Comparison of ENCODE assay signal across 16 cellular contexts in genomic region chr4:88965053-88965452, GRCh38.
"Had no signal": no experiment of that assay in that cellular context is flagged by ENCODE, and none has a peak within 500 bp of the region (broad histone marks: within the 10 kb centered on the region; RNA-seq: fewer than 3 reads in every experiment).

No MANE protein-coding gene starts in this region.

- H3K27ac ChIP-seq: brain microvascular endothelial cell, prostate gland, sigmoid colon, testis, upper lobe of right lung had no signal

- H3K4me3 Mint-ChIP-seq: activated naive CD4-positive, alpha-beta T cell treated with anti-CD3 and anti-CD28 coated beads, Interleukin-2, amount 50 U/mL, for 24 hours; natural killer cell; T-helper 17 cell had no signal

- H3K27ac Mint-ChIP-seq: activated naive CD4-positive, alpha-beta T cell treated with anti-CD3 and anti-CD28 coated beads, Interleukin-2, amount 50 U/mL, for 24 hours; natural killer cell; T-helper 17 cell had no signal

- H3K9me3 Mint-ChIP-seq: activated naive CD4-positive, alpha-beta T cell treated with anti-CD3 and anti-CD28 coated beads, Interleukin-2, amount 50 U/mL, for 24 hours; natural killer cell had no signal

- H3K36me3 Mint-ChIP-seq: activated naive CD4-positive, alpha-beta T cell treated with anti-CD3 and anti-CD28 coated beads, Interleukin-2, amount 50 U/mL, for 24 hours; natural killer cell had no signal

- DNase-seq: activated effector memory CD4-positive, alpha-beta T cell treated with Interleukin-2 at 50 U/mL for 16 hours; activated T-cell treated with anti-CD3 and anti-CD28 coated beads, Interleukin-2, amount 50 U/mL, for 1 hour; amygdala; brain microvascular endothelial cell; esophagus squamous epithelium; head of caudate nucleus; mucosa of descending colon; natural killer cell; sigmoid colon; stimulated activated CD4-positive, alpha-beta T cell treated with anti-CD3 and anti-CD28 coated beads, Interleukin-12 subunit alpha, Interleukin-12 subunit beta, amount 100 ng/mL, for 4 hours; stimulated activated naive CD8-positive, alpha-beta T cell treated with anti-CD3 and anti-CD28 coated beads, Interleukin-15, Interleukin-2, amounts not matched to agents 100 U/mL and 50 U/mL, for 24 hours; T-helper 17 cell; testis; upper lobe of right lung had no signal

- H3K4me1 Mint-ChIP-seq: natural killer cell had no signal

- H3K27me3 ChIP-seq: brain microvascular endothelial cell, esophagus squamous epithelium, sigmoid colon, testis, upper lobe of right lung had no signal

- ATAC-seq: natural killer cell, T-helper 17 cell, upper lobe of right lung had no signal

- H3K9me3 ChIP-seq: esophagus squamous epithelium, mucosa of descending colon, prostate gland, sigmoid colon, testis, upper lobe of right lung had no signal

- H3K27me3 Mint-ChIP-seq: activated naive CD4-positive, alpha-beta T cell treated with anti-CD3 and anti-CD28 coated beads, Interleukin-2, amount 50 U/mL, for 24 hours; T-helper 17 cell had no signal

- H3K36me3 ChIP-seq: brain microvascular endothelial cell, esophagus squamous epithelium, prostate gland, sigmoid colon, upper lobe of right lung had no signal

- H3K4me1 ChIP-seq: prostate gland, sigmoid colon, testis, upper lobe of right lung had no signal

- H3K4me3 ChIP-seq: esophagus squamous epithelium, mucosa of descending colon, prostate gland, sigmoid colon, testis, upper lobe of right lung had no signal
